Comparison of ENCODE assay signal across 1 cellular context in the genomic region with DNA sequence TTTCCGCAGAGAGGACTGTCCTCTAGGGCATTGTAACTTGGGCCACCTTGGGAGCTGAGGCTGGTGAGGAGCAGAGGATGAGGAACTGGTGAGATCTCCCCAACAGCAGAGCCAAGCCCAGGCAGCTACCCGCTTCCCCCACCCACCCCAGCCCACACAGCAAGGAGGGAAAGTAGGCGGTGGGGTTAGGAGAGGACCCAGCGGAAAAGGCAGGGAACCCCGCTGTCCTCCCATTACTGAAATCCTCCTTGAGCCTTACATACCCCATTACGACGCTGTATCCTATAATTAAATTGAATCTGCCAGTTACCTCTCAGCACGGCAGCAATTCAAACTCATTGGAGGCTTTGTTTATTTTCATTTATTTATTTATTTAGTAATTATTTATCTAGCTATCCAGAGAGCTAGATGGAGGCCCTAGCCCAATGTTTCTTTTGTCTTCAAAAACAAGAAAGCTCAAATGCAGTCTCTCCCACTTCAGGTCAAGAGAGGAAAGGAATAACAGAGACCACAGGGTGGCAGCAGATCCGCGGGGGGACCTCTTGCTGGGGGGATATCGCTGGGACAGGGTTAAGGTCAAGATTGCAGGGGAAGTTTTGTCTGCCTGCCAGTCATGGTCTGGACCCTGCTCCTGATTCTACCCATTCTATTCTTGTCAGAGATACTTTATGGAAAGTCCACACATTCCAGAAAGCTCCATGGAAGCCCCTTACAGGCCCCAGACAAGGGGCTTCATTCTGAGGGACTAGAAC.
TF ChIP-seq lines count a peak whose summit lies in the region.

No MANE protein-coding gene starts in this region.

TF ChIP-seq in endothelial cell of umbilical vein, 7 proteins besides CTCF, POLR2A, EP300 and RAD21 (continued from another document):
- TF ChIP-seq, protein P1, sequence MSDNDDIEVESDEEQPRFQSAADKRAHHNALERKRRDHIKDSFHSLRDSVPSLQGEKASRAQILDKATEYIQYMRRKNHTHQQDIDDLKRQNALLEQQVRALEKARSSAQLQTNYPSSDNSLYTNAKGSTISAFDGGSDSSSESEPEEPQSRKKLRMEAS (IDR thresholded peaks at IDR 0.05; ENCODE audit: insufficient read depth, insufficient read length): no peak
- TF ChIP-seq JUN (IDR thresholded peaks at IDR 0.05; ENCODE audit: borderline replicate concordance, insufficient read depth, insufficient read length, low read depth) (no peak), FOS (IDR thresholded peaks at IDR 0.05; ENCODE audit: borderline replicate concordance, insufficient read depth, low read length) (no peak)
